ENCODE assay signal across 10 cellular contexts in the genomic region with DNA sequence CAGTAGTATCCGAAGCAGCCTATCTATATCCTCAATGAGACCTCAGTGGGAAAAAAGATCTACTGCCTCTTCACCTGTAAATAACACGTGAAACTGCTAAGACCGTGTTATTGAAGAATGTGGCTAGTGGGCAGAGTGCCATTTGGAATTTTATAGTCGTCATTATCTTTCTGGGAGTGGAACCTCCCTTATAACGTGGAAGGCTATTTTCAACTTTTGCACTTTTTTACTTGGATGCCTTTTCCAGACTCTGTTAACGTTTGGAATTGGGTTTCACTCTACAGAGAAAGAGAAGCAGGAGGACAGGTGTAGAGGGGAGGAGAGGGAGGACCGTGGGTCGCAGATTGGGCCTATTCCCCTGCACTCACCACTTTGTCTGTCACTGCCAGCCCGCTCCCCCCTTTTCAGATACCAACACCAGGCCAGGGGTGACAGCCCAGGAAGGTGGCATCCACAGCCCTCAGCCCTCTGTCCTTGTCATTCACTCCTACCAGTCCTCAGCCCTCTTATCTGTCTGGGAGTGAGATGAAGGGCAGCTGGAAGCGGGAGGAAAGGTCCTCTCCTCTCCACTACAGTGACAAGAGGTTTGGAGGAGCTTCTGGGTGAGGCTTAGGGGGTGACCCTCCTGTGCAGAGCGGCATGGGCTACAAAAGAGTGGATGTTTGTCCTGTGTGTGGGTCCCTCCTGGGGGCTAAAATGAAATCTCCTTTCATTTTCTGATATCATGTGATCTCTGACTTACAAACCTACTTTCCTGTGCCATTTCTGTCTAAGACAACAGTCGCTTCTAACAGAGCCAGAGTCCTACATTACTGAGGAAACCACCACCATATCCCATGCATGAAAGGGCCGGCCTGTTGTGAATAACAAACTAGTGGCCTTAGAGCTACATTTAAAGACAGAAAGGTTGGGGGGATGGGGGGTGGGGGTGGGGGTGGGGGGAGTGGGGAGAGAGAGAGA. TPM values are rescaled to one million over a fixed set of nuclear protein-coding genes. Genes with fewer than 3 reads are reported as not detected.
DNase-seq lines count a peak whose midpoint lies in the region; ATAC-seq and TF ChIP-seq lines count a peak whose summit lies in the region.
"Had no signal": no experiment of that assay in that cellular context is flagged by ENCODE, and none has a peak within 500 bp of the region (broad histone marks: within the 10 kb centered on the region; RNA-seq: fewer than 3 reads in every experiment).

No MANE protein-coding gene starts in this region.

- H3K9me3 Mint-ChIP-seq in activated naive CD4-positive, alpha-beta T cell treated with anti-CD3 and anti-CD28 coated beads, Interleukin-2, amount 50 U/mL, for 24 hours: no peaks in the 10 kb centered on the region

- peaks cover 24% of the 10 kb centered on the region for H3K4me1 Mint-ChIP-seq in activated naive CD4-positive, alpha-beta T cell treated with anti-CD3 and anti-CD28 coated beads, Interleukin-2, amount 50 U/mL, for 24 hours

- peaks cover 3% of the 10 kb centered on the region for H3K36me3 Mint-ChIP-seq in activated naive CD4-positive, alpha-beta T cell treated with anti-CD3 and anti-CD28 coated beads, Interleukin-2, amount 50 U/mL, for 24 hours

- no peaks in the 10 kb centered on the region for H3K9me3 ChIP-seq in iPS-15b (ENCODE audit: control insufficient read depth, insufficient read depth, low read length)
- no peaks in the 10 kb centered on the region for H3K9me3 ChIP-seq in transverse colon
- H3K9me3 ChIP-seq in sigmoid colon: no peaks in the 10 kb centered on the region

- TF ChIP-seq POLR2A in transverse colon (IDR thresholded peaks at IDR 0.05) (no peak), sigmoid colon (IDR thresholded peaks at IDR 0.05) (no peak)

- in situ Hi-C loops in transverse colon (cut with MboI; ENCODE audit: low pct_ligation_motif_present in 1 of 4, low pct_unique_long_range_greater_than_20kb in 1 of 4, low sequenced_read_pairs in 3 of 4): loop anchor here in 1 of 4 donors (25.0 kb wide), 1 partner anchor 395 kb away; no protein-coding TSS in a partner anchor

- H3K4me1 ChIP-seq in iPS-15b (ENCODE audit: control insufficient read depth, insufficient read depth, low read length): peaks cover 16% of the 10 kb centered on the region
- H3K4me1 ChIP-seq in transverse colon: peaks cover 4 to 56% (median 18%) of the 10 kb centered on the region in 4 donors
- no peaks in the 10 kb centered on the region for H3K4me1 ChIP-seq in sigmoid colon

- DNase-seq in activated naive CD4-positive, alpha-beta T cell treated with Interleukin-2 at 50 U/mL for 16 hours: no peak
- DNase-seq in NCI-H69 (lab: John Stamatoyannopoulos, UW) (peak; percentile 13), transverse colon (peak; percentile 25), DMS114 treated with DMSO at 0.1 percent for 48 hours (lab: John Stamatoyannopoulos, UW; ENCODE audit: unreplicated experiment) (no peak), sigmoid colon (no peak)
- DNase-seq: NCI-H1092 treated with DMSO at 0.1 percent for 48 hours had no signal

- H3K27ac ChIP-seq in transverse colon (peak overlapping the region; percentile 67 to 92 (median 86)), sigmoid colon (no peak overlapping the region)
- H3K27ac ChIP-seq: C4-2B had no signal

- TF ChIP-seq CTCF in transverse colon (IDR thresholded peaks at IDR 0.05): no peak
- no peak for TF ChIP-seq CTCF in sigmoid colon (IDR thresholded peaks at IDR 0.05)

- H3K27ac Mint-ChIP-seq in activated naive CD4-positive, alpha-beta T cell treated with anti-CD3 and anti-CD28 coated beads, Interleukin-2, amount 50 U/mL, for 24 hours: peak overlapping the region; percentile 62

- H3K27me3 ChIP-seq in iPS-15b (ENCODE audit: control insufficient read depth, insufficient read depth, low read length): no peaks in the 10 kb centered on the region
- no peaks in the 10 kb centered on the region for H3K27me3 ChIP-seq in transverse colon
- H3K27me3 ChIP-seq in sigmoid colon: no peaks in the 10 kb centered on the region

- WGBS in transverse colon (ENCODE audit: low coverage in 1 of 2), 2 donors: 16 to 36% methylated on average over 5 to 13 of the region's 13 CpGs
- 17 to 50% methylated on average over 13 of the region's 13 CpGs for WGBS in sigmoid colon, 2 donors

- intact Hi-C loops in transverse colon (cut with DNase I; ENCODE audit: low total_unique reads) (no loop called here), sigmoid colon (cut with DNase I) (no loop called here)

- H3K4me3 Mint-ChIP-seq in activated naive CD4-positive, alpha-beta T cell treated with anti-CD3 and anti-CD28 coated beads, Interleukin-2, amount 50 U/mL, for 24 hours: peak overlapping the region; percentile 60

- no peak overlapping the region for H3K4me3 ChIP-seq in iPS-15b (ENCODE audit: low read depth, low read length)
- peak overlapping the region in 2 of 4 donors; percentile 14 for H3K4me3 ChIP-seq in transverse colon
- H3K4me3 ChIP-seq in sigmoid colon: no peak overlapping the region

- no peak for ATAC-seq in HG03565 (IDR thresholded peaks at IDR 0.05; ENCODE audit: unreplicated experiment)

- peak overlapping the region; percentile 24 for H3K9ac ChIP-seq in iPS-15b (ENCODE audit: low read depth, low read length)

- TF ChIP-seq EP300 in transverse colon (IDR thresholded peaks at IDR 0.05; ENCODE audit: low read depth): no peak
- TF ChIP-seq EP300 in sigmoid colon (IDR thresholded peaks at IDR 0.05): no peak

- no peaks in the 10 kb centered on the region for H3K27me3 Mint-ChIP-seq in activated naive CD4-positive, alpha-beta T cell treated with anti-CD3 and anti-CD28 coated beads, Interleukin-2, amount 50 U/mL, for 24 hours

- H3K36me3 ChIP-seq in iPS-15b (ENCODE audit: control insufficient read depth, insufficient read depth, low read length): no peaks in the 10 kb centered on the region
- H3K36me3 ChIP-seq in transverse colon: no peaks in the 10 kb centered on the region
- H3K36me3 ChIP-seq in sigmoid colon: no peaks in the 10 kb centered on the region

RNA-seq across cellular contexts. Expression of a gene that starts 23.9 kb away (rescaled TPM):
- 10 to 100 TPM; 11.6 to 32.2 (median 15.9) TPM for total RNA-seq in transverse colon
- 10 to 100 TPM; 24.4 to 32.1 (median 28.6) TPM for total RNA-seq in sigmoid colon
- 1 to 10 TPM; 1.6 to 6.9 (median 4.2) TPM for polyA plus RNA-seq in sigmoid colon

RNA-seq across cellular contexts. Expression of a gene that starts 43.1 kb away (rescaled TPM):
- total RNA-seq in transverse colon: 10 to 100 TPM in 1 of 4 donors, 1 to 10 TPM in 3; 5.9 to 18.7 (median 9.1) TPM
- total RNA-seq in sigmoid colon: 10 to 100 TPM in 1 of 4 donors, 1 to 10 TPM in 3; 5.0 to 11.4 (median 5.7) TPM
- polyA plus RNA-seq in sigmoid colon: 10 to 100 TPM in 1 of 3 donors, 1 to 10 TPM in 1, under 1 TPM in 1; 0.60 to 13.4 (median 4.9) TPM

Comparison
In these comparisons a context has a peak if more than half of its experiments do, and no peak if none do; other contexts are left out.
1. DNase-seq: peak in NCI-H69 (single experiment) and transverse colon (single experiment); none in activated naive CD4-positive, alpha-beta T cell treated with Interleukin-2 at 50 U/mL for 16 hours (single experiment), DMS114 treated with DMSO at 0.1 percent for 48 hours (single experiment) and sigmoid colon (single experiment).
2. H3K27ac ChIP-seq: peak in transverse colon (4 of 4); none in sigmoid colon (0 of 4).